ENCODE assay signal across 1 cellular context in the genomic region with DNA sequence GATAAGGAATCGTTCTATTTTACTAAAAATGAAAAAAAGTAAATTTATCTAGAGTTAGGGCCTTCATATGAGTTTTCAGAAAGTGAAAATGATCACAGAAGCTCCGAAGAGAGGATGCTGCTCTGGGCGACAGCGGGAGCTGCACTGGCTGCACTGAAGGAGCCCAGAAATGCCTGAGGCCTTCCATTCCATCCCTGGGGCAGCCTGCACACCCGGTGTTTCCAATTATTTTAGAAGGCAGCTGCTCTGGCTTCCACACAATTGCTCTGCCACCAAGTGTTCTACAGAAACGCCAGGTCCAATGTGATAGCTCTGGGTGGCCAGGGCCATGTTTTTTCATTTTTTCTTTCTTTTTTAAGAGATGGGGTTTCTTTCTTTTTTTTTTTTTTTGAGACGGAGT.
A peak's percentile ranks its signal among the peaks of the same experiment; 100 is the strongest.
TF ChIP-seq lines count a peak whose summit lies in the region.

No MANE protein-coding gene starts in this region.

TF ChIP-seq in GM12878, 131 proteins besides CTCF, POLR2A, EP300 and RAD21:
- TF ChIP-seq, protein P1, sequence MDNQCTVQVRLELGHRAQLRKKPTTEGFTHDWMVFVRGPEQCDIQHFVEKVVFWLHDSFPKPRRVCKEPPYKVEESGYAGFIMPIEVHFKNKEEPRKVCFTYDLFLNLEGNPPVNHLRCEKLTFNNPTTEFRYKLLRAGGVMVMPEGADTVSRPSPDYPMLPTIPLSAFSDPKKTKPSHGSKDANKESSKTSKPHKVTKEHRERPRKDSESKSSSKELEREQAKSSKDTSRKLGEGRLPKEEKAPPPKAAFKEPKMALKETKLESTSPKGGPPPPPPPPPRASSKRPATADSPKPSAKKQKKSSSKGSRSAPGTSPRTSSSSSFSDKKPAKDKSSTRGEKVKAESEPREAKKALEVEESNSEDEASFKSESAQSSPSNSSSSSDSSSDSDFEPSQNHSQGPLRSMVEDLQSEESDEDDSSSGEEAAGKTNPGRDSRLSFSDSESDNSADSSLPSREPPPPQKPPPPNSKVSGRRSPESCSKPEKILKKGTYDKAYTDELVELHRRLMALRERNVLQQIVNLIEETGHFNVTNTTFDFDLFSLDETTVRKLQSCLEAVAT (IDR thresholded peaks at IDR 0.05), result peak; percentile 63
- no peak for TF ChIP-seq MTA2 (IDR thresholded peaks at IDR 0.05; ENCODE audit: low read depth)
